In the genomic region with DNA sequence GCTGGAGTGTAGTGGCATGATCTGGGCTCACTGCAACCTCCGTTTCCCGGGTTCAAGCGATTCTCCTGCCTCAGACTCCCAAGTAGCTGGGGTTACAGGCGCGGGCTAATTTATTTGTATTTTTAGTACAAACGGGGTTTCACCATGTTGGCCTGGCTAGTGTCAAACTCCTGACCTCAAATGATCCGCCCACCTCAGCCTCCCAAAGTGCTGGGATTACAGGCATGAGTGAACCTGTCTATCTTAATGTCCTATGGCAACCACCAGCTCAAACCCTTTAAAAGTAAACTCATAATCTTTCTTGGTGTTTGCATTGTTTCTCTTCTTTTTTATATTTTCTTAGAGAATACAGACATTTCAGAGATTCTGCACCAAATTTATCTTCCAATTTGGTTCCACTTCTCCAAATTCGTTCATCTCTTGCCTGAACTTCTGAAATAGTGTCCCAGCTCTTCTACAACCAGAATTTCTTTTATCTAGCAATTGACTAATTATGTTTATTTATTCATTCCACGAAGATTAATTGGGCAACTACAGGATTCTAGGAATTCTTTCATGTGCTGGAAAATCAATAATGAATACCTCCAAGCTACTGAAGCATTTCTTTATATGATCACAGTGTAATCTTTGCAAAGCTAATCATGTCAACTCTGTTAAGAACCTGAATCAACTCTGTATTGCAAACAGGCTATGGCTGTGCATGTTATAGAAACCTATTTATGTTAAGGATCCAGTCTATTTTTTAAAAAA, we compare ENCODE assay signal across 24 cellular contexts. TPM values are rescaled to one million over a fixed set of nuclear protein-coding genes. Genes with fewer than 3 reads are reported as not detected.
"Had no signal": no experiment of that assay in that cellular context is flagged by ENCODE, and none has a peak within 500 bp of the region (broad histone marks: within the 10 kb centered on the region; RNA-seq: fewer than 3 reads in every experiment).

No MANE protein-coding gene starts in this region.

- H3K4me1 Mint-ChIP-seq: immature natural killer cell; naive B cell; stimulated activated naive B cell treated with anti-CD40 and anti-IgM and Interleukin-4, amounts not matched to agents 10 μg/mL and 1 μg/mL and 100 μg/mL, for 72 hours had no signal

- H3K4me3 Mint-ChIP-seq: immature natural killer cell; naive B cell; nephron progenitor cell; stimulated activated naive B cell treated with anti-CD40 and anti-IgM and Interleukin-4, amounts not matched to agents 10 μg/mL and 1 μg/mL and 100 μg/mL, for 72 hours had no signal

- H3K4me3 ChIP-seq: dorsolateral prefrontal cortex, esophagus muscularis mucosa, gastroesophageal sphincter, lung, psoas muscle, right atrium auricular region, sigmoid colon, skin epidermis, stomach, thoracic aorta, transverse colon had no signal

- DNase-seq: cortex of kidney; dorsolateral prefrontal cortex; effector memory CD4-positive, alpha-beta T cell; immature natural killer cell; left colon; left ventricle myocardium superior; mesendoderm; naive B cell; nephron progenitor cell; psoas muscle; sigmoid colon; stimulated activated CD4-positive, alpha-beta T cell treated with anti-CD3 and anti-CD28 coated beads, Interleukin-2, amount 100 ng/mL, for 24 hours; stimulated activated CD4-positive, alpha-beta T cell treated with anti-CD3 and anti-CD28 coated beads, Interleukin-4, amount 100 ng/mL, for 4 hours; stimulated activated naive B cell treated with anti-CD40 and anti-IgM and Interleukin-4, amounts not matched to agents 10 μg/mL and 1 μg/mL and 100 μg/mL, for 72 hours; stomach; substantia nigra; transverse colon had no signal

- H3K36me3 Mint-ChIP-seq: naive B cell; stimulated activated naive B cell treated with anti-CD40 and anti-IgM and Interleukin-4, amounts not matched to agents 10 μg/mL and 1 μg/mL and 100 μg/mL, for 72 hours had no signal

- H3K27me3 Mint-ChIP-seq: stimulated activated naive B cell treated with anti-CD40 and anti-IgM and Interleukin-4, amounts not matched to agents 10 μg/mL and 1 μg/mL and 100 μg/mL, for 72 hours had no signal

- ATAC-seq: gastroesophageal sphincter; left colon; left ventricle myocardium superior; psoas muscle; stimulated activated naive B cell treated with anti-CD40 and anti-IgM and Interleukin-4, amounts not matched to agents 10 μg/mL and 1 μg/mL and 100 μg/mL, for 72 hours had no signal

- H3K9me3 Mint-ChIP-seq: nephron progenitor cell had no signal

- H3K27ac Mint-ChIP-seq: immature natural killer cell; naive B cell; nephron progenitor cell; stimulated activated naive B cell treated with anti-CD40 and anti-IgM and Interleukin-4, amounts not matched to agents 10 μg/mL and 1 μg/mL and 100 μg/mL, for 72 hours had no signal

RNA-seq across cellular contexts. Expression of gene TYRP1, which starts 60.0 kb away (rescaled TPM):
- total RNA-seq: ureter had no signal
